ENCODE assay signal across 9 cellular contexts in the genomic region with DNA sequence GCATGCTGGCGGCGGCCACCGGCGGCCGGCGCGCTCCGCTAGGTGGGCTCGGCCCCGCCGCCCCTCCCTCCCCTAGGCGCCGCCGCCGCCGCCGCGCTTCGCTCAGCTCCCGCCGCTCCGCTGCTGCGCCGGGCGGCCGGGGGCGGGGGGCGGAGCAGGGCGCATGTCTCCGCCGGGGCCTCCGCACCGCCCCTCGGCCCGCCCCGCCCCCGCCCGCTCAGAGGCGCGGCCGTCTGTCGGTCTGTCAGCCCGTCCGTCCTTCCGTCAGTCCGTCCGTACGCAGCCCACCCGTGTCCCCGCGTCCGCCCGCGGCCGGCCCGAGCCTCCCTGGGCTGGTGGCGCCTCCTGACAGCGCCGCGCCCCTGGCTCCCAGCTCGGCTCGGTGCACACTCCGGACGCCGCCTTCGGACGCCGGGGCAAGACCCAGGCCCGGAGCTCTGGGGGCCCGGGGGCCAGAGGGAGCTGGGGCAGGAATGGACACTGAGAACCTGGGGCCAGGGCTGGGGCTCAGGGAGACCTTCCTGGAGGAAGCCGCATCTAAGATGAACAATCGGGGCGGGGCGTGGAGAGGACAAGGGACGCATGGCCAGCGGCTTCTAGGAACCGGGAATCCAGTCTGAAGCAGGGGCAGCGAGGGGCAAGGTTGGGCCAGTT. TPM values are rescaled to one million over a fixed set of nuclear protein-coding genes. Genes with fewer than 3 reads are reported as not detected.
DNase-seq lines count a peak whose midpoint lies in the region; ATAC-seq, FAIRE-seq and TF ChIP-seq lines count a peak whose summit lies in the region.
"Had no signal": no experiment of that assay in that cellular context is flagged by ENCODE, and none has a peak within 500 bp of the region (broad histone marks: within the 10 kb centered on the region; RNA-seq: fewer than 3 reads in every experiment).

Gene GPR153 (minus strand): TSS at position 138 of the 654 bp plus-strand sequence. CDS start 6,193 bp downstream, outside the sequence.

- peak within 1 kb of the TSS; percentile 63 for H2AFZ ChIP-seq in endothelial cell of umbilical vein (ENCODE audit: low read depth, low read length)

- peak within 1 kb of the TSS; percentile 63 to 85 (median 72) for H3K4me3 Mint-ChIP-seq in naive B cell

- H3K4me1 Mint-ChIP-seq in naive B cell, result peaks cover 0 to 20% (median 7%) of the 10 kb centered on the region in 3 donors

- in situ Hi-C loops in GM13976 (cut with MboI; ENCODE audit: low sequenced_read_pairs, unreplicated experiment), result no loop called here

- peak within 1 kb of the TSS; percentile 24 to 55 (median 34) for H3K4me3 ChIP-seq in endothelial cell of umbilical vein (replicated peaks in 1 of 3; ENCODE audit: insufficient read depth in 1 of 3, low read depth in 1 of 3, low read length in 3 of 3)
- H3K4me3 ChIP-seq in suprapubic skin, result peak within 1 kb of the TSS; percentile 88

- intact Hi-C loops in endothelial cell of umbilical vein (cut with micrococcal nuclease), result loop anchor here (1.0 to 5.0 kb wide), 3 partner anchors 15 to 161 kb away; partner anchors contain the start of gene ESPN

- no peaks in the 10 kb centered on the region for H3K36me3 Mint-ChIP-seq in naive B cell

- H3K9me3 ChIP-seq in endothelial cell of umbilical vein (replicated peaks; ENCODE audit: control insufficient read depth, insufficient read depth, low read length) (no peaks in the 10 kb centered on the region), suprapubic skin (no peaks in the 10 kb centered on the region)

- dilution Hi-C loops in endothelial cell of umbilical vein (cut with MboI; ENCODE audit: extremely low pct_ligation_motif_present, low sequenced_read_pairs), result no loop called here

- H3K79me2 ChIP-seq in endothelial cell of umbilical vein (ENCODE audit: control insufficient read depth, insufficient read depth, low read length), result no peaks in the 10 kb centered on the region

- H3K27ac Mint-ChIP-seq in naive B cell, result no peak within 1 kb of the TSS

- peak; percentile 26 to 40 for ATAC-seq in naive B cell (ENCODE audit: low read depth in 2 of 2)

- TF ChIP-seq EP300 in suprapubic skin (IDR thresholded peaks at IDR 0.05), result no peak

- peaks cover 16 to 59% (median 43%) of the 10 kb centered on the region in 3 donors for H3K27me3 Mint-ChIP-seq in naive B cell

- H3K27ac ChIP-seq in endothelial cell of umbilical vein (ENCODE audit: insufficient read depth, low read depth, low read length) (no peak within 1 kb of the TSS), suprapubic skin (peak within 1 kb of the TSS; percentile 61)

- POLR2A ChIA-PET in endothelial cell of umbilical vein (lab: Charles Lee), result no interaction called here

- no peaks in the 10 kb centered on the region for H3K9me3 Mint-ChIP-seq in naive B cell

- no peak within 1 kb of the TSS for H3K9ac ChIP-seq in endothelial cell of umbilical vein (replicated peaks; ENCODE audit: extremely low read depth, insufficient read depth, low read length)

- H3K36me3 ChIP-seq in endothelial cell of umbilical vein (ENCODE audit: control insufficient read depth in 2 of 2, extremely low read depth in 1 of 2, insufficient read depth in 2 of 2, low read length in 2 of 2), result no peaks in the 10 kb centered on the region
- H3K36me3 ChIP-seq in suprapubic skin, result no peaks in the 10 kb centered on the region

- CTCF ChIA-PET in endothelial cell of umbilical vein (lab: Charles Lee), result interaction anchor here (0.9 to 3.6 kb wide), 5 partner anchors 11 to 56 kb away, joined by 3 to 13 read pairs (median 3); no protein-coding TSS in a partner anchor

- H3K4me1 ChIP-seq in endothelial cell of umbilical vein (ENCODE audit: control insufficient read depth, extremely low read depth, insufficient read depth, low read length) (no peaks in the 10 kb centered on the region), suprapubic skin (peaks cover 66% of the 10 kb centered on the region)

- DNase-seq in GM13976 (ENCODE audit: low spot score) (peak; percentile 89), LoVo (ENCODE audit: low spot score) (peak; percentile 47), endothelial cell of umbilical vein (ENCODE audit: low read depth, low spot score) (peak; percentile 15), naive B cell (no peak), suprapubic skin (ENCODE audit: low spot score in 2 of 2) (peak in 1 of 2 donors; percentile 79), NCI-H1436 (lab: John Stamatoyannopoulos, UW) (no peak), ureter (ENCODE audit: low spot score) (no peak)
- DNase-seq in activated CD4-positive, alpha-beta T cell treated with anti-CD3 and anti-CD28 coated beads, Interleukin-2, amount 50 U/mL, for 48 hours, result peak; percentile 56 to 58

- no peaks in the 10 kb centered on the region for H3K27me3 ChIP-seq in endothelial cell of umbilical vein (ENCODE audit: control insufficient read depth in 2 of 2, insufficient read depth in 2 of 2, low read length in 2 of 2)
- no peaks in the 10 kb centered on the region for H3K27me3 ChIP-seq in suprapubic skin

- no peak for TF ChIP-seq POLR2A in endothelial cell of umbilical vein (IDR thresholded peaks at IDR 0.05; ENCODE audit: low read depth, low read length)
- no peak for TF ChIP-seq POLR2A in suprapubic skin (IDR thresholded peaks at IDR 0.05)

- peak within 1 kb of the TSS; percentile 38 for H3K4me2 ChIP-seq in endothelial cell of umbilical vein (ENCODE audit: insufficient read depth, low read length)

- no peak for FAIRE-seq in endothelial cell of umbilical vein (lab: Jason Lieb, UNC)
- FAIRE-seq: TTC549 had no signal

- no TSS peak for BruUV-seq in endothelial cell of umbilical vein (replicated peaks; lab: Mats Ljungman, UMichigan)

- H3K9me1 ChIP-seq in endothelial cell of umbilical vein (replicated peaks; ENCODE audit: control insufficient read depth, extremely low read depth, insufficient read depth, low read length), result no peaks in the 10 kb centered on the region

- H4K20me1 ChIP-seq in endothelial cell of umbilical vein (replicated peaks; ENCODE audit: control insufficient read depth, extremely low read depth, insufficient read depth, low read length), result no peaks in the 10 kb centered on the region

- WGBS in suprapubic skin, result 1% methylated on average over 27 of the region's 78 CpGs

- TF ChIP-seq CTCF in GM13976 (IDR thresholded peaks at IDR 0.05; ENCODE audit: borderline replicate concordance, control extremely low read depth, extremely low read depth, insufficient read depth, missing control alignments) (no peak), endothelial cell of umbilical vein (IDR thresholded peaks at IDR 0.05; ENCODE audit: extremely low read depth in 1 of 2, insufficient read depth in 1 of 2, low read depth in 1 of 2, low read length in 2 of 2) (no peak), suprapubic skin (IDR thresholded peaks at IDR 0.05) (no peak)

TF ChIP-seq in endothelial cell of umbilical vein, 7 proteins besides CTCF, POLR2A, EP300 and RAD21:
- TF ChIP-seq EZH2 (IDR thresholded peaks at IDR 0.05; ENCODE audit: borderline replicate concordance, low read depth, low read length, severe bottlenecking) (no peak), POLR2AphosphoS5 (IDR thresholded peaks at IDR 0.05; ENCODE audit: insufficient read depth, low read depth, low read length) (peak; percentile 38)

RNA-seq across cellular contexts. Expression of gene GPR153, which starts in this region (rescaled TPM):
- total RNA-seq in endothelial cell of umbilical vein (2.8 and 3.1 TPM in 2 replicates), suprapubic skin (10 to 100 TPM in 3 of 4 donors, 1 to 10 TPM in 1; 5.6 to 16.1 (median 14.2) TPM), ureter (7.2 TPM)
- polyA plus RNA-seq in endothelial cell of umbilical vein (3.9 and 4.0 TPM in 2 replicates), naive B cell (ENCODE audit: low read depth in 6 of 6) (not detected)
- polyA plus RNA-seq in endothelial cell of umbilical vein (2011; cell fraction: cytosol; rRNA removed), result 2.0 and 2.5 TPM in 2 replicates
- polyA plus RNA-seq in endothelial cell of umbilical vein (2011; cell fraction: nucleus; rRNA removed), result 4.2 and 4.4 TPM in 2 replicates
- polyA plus RNA-seq in endothelial cell of umbilical vein (2012), result 3.1 and 4.7 TPM in 2 replicates
- 2.7 and 4.2 TPM in 2 replicates for polyA minus RNA-seq in endothelial cell of umbilical vein
- polyA minus RNA-seq in endothelial cell of umbilical vein (2011; cell fraction: cytosol; rRNA and poly(A)+ RNA removed), result 4.0 TPM
- 1.2 and 3.0 TPM in 2 replicates for polyA minus RNA-seq in endothelial cell of umbilical vein (2011; cell fraction: nucleus; rRNA and poly(A)+ RNA removed)

Comparison
In these comparisons a context has a peak if more than half of its experiments do, and no peak if none do; other contexts are left out.
1. Peak in ATAC-seq in naive B cell; RNA of the gene not detected or under 1 TPM.
2. DNase-seq: peak in GM13976 (single experiment), LoVo (single experiment), activated CD4-positive, alpha-beta T cell treated with anti-CD3 and anti-CD28 coated beads, Interleukin-2, amount 50 U/mL, for 48 hours (2 of 2) and endothelial cell of umbilical vein (single experiment); none in naive B cell (single experiment), NCI-H1436 (single experiment) and ureter (single experiment).